Comparison of ENCODE assay signal across 9 cellular contexts in the genomic region with DNA sequence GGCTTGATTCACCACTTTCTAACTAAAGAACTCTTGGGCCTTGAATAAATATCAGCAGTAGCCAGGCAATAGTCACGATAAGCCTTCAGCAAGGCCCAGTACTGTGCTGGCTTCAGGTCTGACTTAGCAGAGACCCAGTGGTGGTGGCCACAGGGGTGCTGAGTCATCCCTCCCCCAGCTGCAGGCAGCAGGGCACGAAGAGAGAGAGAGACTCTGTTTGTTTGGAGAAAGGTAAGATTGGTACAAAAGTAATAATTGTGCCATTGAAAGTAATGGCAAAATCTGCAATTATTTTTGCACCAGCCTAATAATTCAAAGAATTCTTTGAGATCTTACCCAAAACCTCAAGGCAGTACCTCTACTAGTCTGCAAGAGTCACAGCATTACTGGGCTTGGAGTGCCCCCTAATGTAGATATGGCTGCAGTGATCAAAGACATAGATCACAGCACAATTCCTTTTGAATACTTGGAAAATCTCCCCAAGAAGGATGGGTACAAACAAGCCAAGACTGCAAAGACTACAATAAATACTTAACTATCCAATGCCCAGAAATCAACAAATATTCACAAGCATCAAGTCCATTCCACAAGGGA.
DNase-seq lines count a peak whose midpoint lies in the region; ATAC-seq and TF ChIP-seq lines count a peak whose summit lies in the region.
"Had no signal": no experiment of that assay in that cellular context is flagged by ENCODE, and none has a peak within 500 bp of the region (broad histone marks: within the 10 kb centered on the region; RNA-seq: fewer than 3 reads in every experiment).

No MANE protein-coding gene starts in this region.

- DNase-seq in BJ (ENCODE audit: low read depth): peak; percentile 18
- no peak for DNase-seq in Peyer's patch
- no peak for DNase-seq in right atrium auricular region (ENCODE audit: low spot score)
- no peak for DNase-seq in occipital lobe (lab: John Stamatoyannopoulos, UW)
- no peak for DNase-seq in colonic mucosa
- DNase-seq in T-helper 9 cell: no peak

- no peaks in the 10 kb centered on the region for H3K9me3 ChIP-seq in Peyer's patch
- H3K9me3 ChIP-seq in right atrium auricular region: peaks cover 0 to 3% of the 10 kb centered on the region in 2 donors
- H3K9me3 ChIP-seq in colonic mucosa: no peaks in the 10 kb centered on the region
- H3K9me3 ChIP-seq: thoracic aorta had no signal

- H3K4me1 ChIP-seq in Peyer's patch: no peaks in the 10 kb centered on the region
- no peaks in the 10 kb centered on the region for H3K4me1 ChIP-seq in right atrium auricular region
- H3K4me1 ChIP-seq in colonic mucosa: no peaks in the 10 kb centered on the region

- ATAC-seq in GM18867 (IDR thresholded peaks at IDR 0.05; ENCODE audit: unreplicated experiment) (peak; percentile 56), HG03060 (IDR thresholded peaks at IDR 0.05; ENCODE audit: low read depth, unreplicated experiment) (peak; percentile 42)

- no peaks in the 10 kb centered on the region for H3K36me3 ChIP-seq in BJ (ENCODE audit: control insufficient read depth, insufficient read depth, low read length)
- no peaks in the 10 kb centered on the region for H3K36me3 ChIP-seq in Peyer's patch
- no peaks in the 10 kb centered on the region for H3K36me3 ChIP-seq in right atrium auricular region
- H3K36me3 ChIP-seq in colonic mucosa: no peaks in the 10 kb centered on the region
- H3K36me3 ChIP-seq: thoracic aorta had no signal

- CTCF ChIA-PET in BJ (lab: Yijun Ruan, JAX): interaction anchor here (0.6 to 1.7 kb wide), 6 partner anchors 11 to 897 kb away, joined by 3 to 7 read pairs (median 4); a partner anchor contains a TSS

- intact Hi-C loops in colonic mucosa (cut with DNase I): no loop called here

- no peak for TF ChIP-seq POLR2A in Peyer's patch (IDR thresholded peaks at IDR 0.05)

- H3K4me3 ChIP-seq in BJ (ENCODE audit: low read depth, low read length): no peak overlapping the region
- no peak overlapping the region for H3K4me3 ChIP-seq in Peyer's patch
- no peak overlapping the region for H3K4me3 ChIP-seq in right atrium auricular region
- no peak overlapping the region for H3K4me3 ChIP-seq in colonic mucosa
- H3K4me3 ChIP-seq: thoracic aorta had no signal

- H3K27me3 ChIP-seq in BJ (ENCODE audit: control insufficient read depth, insufficient read depth, low read length) (no peaks in the 10 kb centered on the region), Peyer's patch (no peaks in the 10 kb centered on the region), right atrium auricular region (no peaks in the 10 kb centered on the region), colonic mucosa (no peaks in the 10 kb centered on the region)

- no peak overlapping the region for H3K27ac ChIP-seq in Peyer's patch
- no peak overlapping the region for H3K27ac ChIP-seq in right atrium auricular region
- H3K27ac ChIP-seq in colonic mucosa: no peak overlapping the region
- H3K27ac ChIP-seq: thoracic aorta had no signal

- no peak overlapping the region for H3K9ac ChIP-seq in colonic mucosa (ENCODE audit: low read depth in 2 of 2, low read length in 2 of 2)

- TF ChIP-seq CTCF in BJ (IDR thresholded peaks at IDR 0.05; ENCODE audit: insufficient read depth, low read depth, low read length) (peak; percentile 55), Peyer's patch (IDR thresholded peaks at IDR 0.05) (peak in 4 of 6 experiments; percentile 11 to 38 (median 24)), right atrium auricular region (IDR thresholded peaks at IDR 0.05) (peak; percentile 25 to 60), colonic mucosa (IDR thresholded peaks at IDR 0.05) (no peak)

- POLR2A ChIA-PET in BJ (lab: Charles Lee): no interaction called here
